ENCODE assay signal across 8 cellular contexts in genomic region chr19:7919681-7920519, GRCh38. TPM values are rescaled to one million over a fixed set of nuclear protein-coding genes. Genes with fewer than 3 reads are reported as not detected.
DNase-seq lines count a peak whose midpoint lies in the region; ATAC-seq and TF ChIP-seq lines count a peak whose summit lies in the region.

A gene with protein sequence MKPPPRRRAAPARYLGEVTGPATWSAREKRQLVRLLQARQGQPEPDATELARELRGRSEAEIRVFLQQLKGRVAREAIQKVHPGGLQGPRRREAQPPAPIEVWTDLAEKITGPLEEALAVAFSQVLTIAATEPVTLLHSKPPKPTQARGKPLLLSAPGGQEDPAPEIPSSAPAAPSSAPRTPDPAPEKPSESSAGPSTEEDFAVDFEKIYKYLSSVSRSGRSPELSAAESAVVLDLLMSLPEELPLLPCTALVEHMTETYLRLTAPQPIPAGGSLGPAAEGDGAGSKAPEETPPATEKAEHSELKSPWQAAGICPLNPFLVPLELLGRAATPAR (plus strand): TSS chr19:7920338. CDS start chr19:7920367, 29 bp downstream.

- H3K4me3 ChIP-seq in AG09309 (ENCODE audit: control insufficient read depth, low read depth, low read length), result peak within 1 kb of the TSS; percentile 51

- no peak for TF ChIP-seq CTCF in AG09309 (IDR thresholded peaks at IDR 0.05; ENCODE audit: control insufficient read depth, insufficient read depth, low read depth, low read length, missing control alignments)

- peak; percentile 58 for ATAC-seq in GM19023 (IDR thresholded peaks at IDR 0.05; ENCODE audit: unreplicated experiment)
- ATAC-seq in HG03354 (IDR thresholded peaks at IDR 0.05; ENCODE audit: poor library complexity, severe bottlenecking, unreplicated experiment), result peak; percentile 68

- DNase-seq in AG09309 (ENCODE audit: low read depth) (peak; percentile 66), NCI-H460 (ENCODE audit: extremely low read depth, low read depth) (peak; percentile 83), cerebellum (ENCODE audit: low spot score) (peak; percentile 92), kidney glomerular epithelial cell (lab: John Stamatoyannopoulos, UW) (peak; percentile 85)
- peak; percentile 94 for DNase-seq in activated CD4-positive, alpha-beta T cell treated with anti-CD3 and anti-CD28 coated beads for 1 hour
- DNase-seq in stimulated activated CD4-positive, alpha-beta T cell treated with anti-CD3 and anti-CD28 coated beads, Interleukin-15, amount 100 ng/mL, for 48 hours (ENCODE audit: low read depth in 2 of 2), result peak; percentile 94 to 96

RNA-seq across cellular contexts. Expression of the gene that starts here (rescaled TPM):
- total RNA-seq in NCI-H460 (2014; rRNA removed; shearing (Covaris generic)), result 21.3 and 27.4 TPM in 2 replicates
- polyA plus RNA-seq in NCI-H460 (2014; cell fraction: nucleus; rRNA removed), result 18.8 and 23.3 TPM in 2 replicates
- 4.6 TPM for total RNA-seq in cerebellum

Comparison
In these comparisons a context has a peak if more than half of its experiments do, and no peak if none do; other contexts are left out.
1. Peak in every context shown above with its lines: DNase-seq, ATAC-seq and H3K4me3 ChIP-seq.